9 cellular contexts compared by ENCODE assay signal in the genomic region with DNA sequence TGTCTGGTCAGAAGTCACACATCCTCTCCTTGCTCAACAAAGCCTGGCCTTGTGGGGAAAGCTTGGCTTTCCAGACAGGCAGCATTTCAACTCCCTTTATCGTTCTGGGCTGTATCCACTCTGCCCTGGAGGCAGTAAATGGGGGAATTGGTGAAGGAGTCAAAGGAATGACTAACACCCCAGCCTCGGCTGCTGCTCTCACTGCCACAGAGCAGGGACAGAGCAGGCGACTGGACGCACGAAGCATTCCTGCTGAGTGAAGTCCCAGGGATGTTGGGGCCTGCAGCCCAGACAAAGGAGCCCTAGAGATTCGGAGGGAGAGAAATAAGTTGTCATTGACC. TPM values are rescaled to one million over a fixed set of nuclear protein-coding genes. Genes with fewer than 3 reads are reported as not detected.
DNase-seq lines count a peak whose midpoint lies in the region; ATAC-seq and TF ChIP-seq lines count a peak whose summit lies in the region.
"Had no signal": no experiment of that assay in that cellular context is flagged by ENCODE, and none has a peak within 500 bp of the region (broad histone marks: within the 10 kb centered on the region; RNA-seq: fewer than 3 reads in every experiment).

No MANE protein-coding gene starts in this region.

- TF ChIP-seq CTCF in glutamatergic neuron (IDR thresholded peaks at IDR 0.05; ENCODE audit: partially characterized antibody, unreplicated experiment), result no peak

- H3K4me3 Mint-ChIP-seq in T-cell, result peak overlapping the region in 2 of 3 donors; percentile 66 to 79
- H3K4me3 Mint-ChIP-seq in glutamatergic neuron (ENCODE audit: unreplicated experiment), result peak overlapping the region; percentile 54

- intact Hi-C loops in Right ventricle myocardium inferior (cut with DNase I), result loop anchor here (2.0 kb wide), 1 partner anchor 351 kb away; no protein-coding TSS in a partner anchor
- intact Hi-C loops in left ventricle myocardium superior (cut with micrococcal nuclease), result loop anchor here (5.0 kb wide), 1 partner anchor 256 kb away; no protein-coding TSS in a partner anchor

- peaks cover 20 to 25% (median 24%) of the 10 kb centered on the region in 3 donors for H3K4me1 Mint-ChIP-seq in T-cell
- H3K4me1 Mint-ChIP-seq in glutamatergic neuron (ENCODE audit: low read depth, unreplicated experiment), result peaks cover 16% of the 10 kb centered on the region

- peak; percentile 30 for ATAC-seq in Right ventricle myocardium inferior
- no peak for ATAC-seq in left ventricle myocardium superior
- no peak for ATAC-seq in T-cell (replicated peaks in 1 of 4)

- peak overlapping the region; percentile 42 for H3K27ac ChIP-seq in substantia nigra (ENCODE audit: low read depth, low read length, poor library complexity, severe bottlenecking)

- POLR2A ChIA-PET in T-cell (lab: Charles Lee), result no interaction called here

- H3K27me3 Mint-ChIP-seq in T-cell (peaks cover 1 to 13% of the 10 kb centered on the region in 2 donors), glutamatergic neuron (ENCODE audit: unreplicated experiment) (peaks cover 15% of the 10 kb centered on the region)

- DNase-seq in Right ventricle myocardium inferior (ENCODE audit: missing footprints) (peak; percentile 30), left ventricle myocardium superior (no peak), T-cell (no peak), glutamatergic neuron (no peak), substantia nigra (lab: John Stamatoyannopoulos, UW) (peak in 1 of 49 donors; percentile 9), NCI-H1105 treated with DMSO at 0.1 percent for 48 hours (lab: John Stamatoyannopoulos, UW) (no peak)
- no peak for DNase-seq in activated CD4-positive, alpha-beta T cell treated with anti-CD3 and anti-CD28 coated beads for 48 hours
- no peak for DNase-seq in activated CD4-positive, alpha-beta T cell treated with anti-CD3 and anti-CD28 coated beads, Interleukin-2, amount 50 U/mL, for 4 hours
- DNase-seq: NCI-H146 had no signal

- H3K27ac Mint-ChIP-seq in T-cell, result peak overlapping the region in 1 of 2 donors; percentile 34
- H3K27ac Mint-ChIP-seq in glutamatergic neuron (ENCODE audit: unreplicated experiment), result no peak overlapping the region

- CTCF ChIA-PET in T-cell (lab: Charles Lee), result interaction anchor here in 1 of 2 donors (2.8 kb wide), 1 partner anchor 257 kb away, joined by 29 read pairs; no protein-coding TSS in a partner anchor

- H3K36me3 Mint-ChIP-seq in T-cell, result no peaks in the 10 kb centered on the region
- no peaks in the 10 kb centered on the region for H3K36me3 Mint-ChIP-seq in glutamatergic neuron (ENCODE audit: unreplicated experiment)

- H3K9me3 Mint-ChIP-seq in T-cell (no peaks in the 10 kb centered on the region), glutamatergic neuron (ENCODE audit: unreplicated experiment) (peaks cover 3% of the 10 kb centered on the region)

RNA-seq across cellular contexts. Expression of a gene that starts 52.7 kb away (rescaled TPM):
- total RNA-seq in Right ventricle myocardium inferior, result 18.2 TPM
- 15.2 TPM for total RNA-seq in left ventricle myocardium superior
- total RNA-seq in T-cell, result 1 to 10 TPM in 1 of 5 donors, under 1 TPM in 3, not detected in 1; 0.47 to 1.3 (median 0.89) TPM
- total RNA-seq in glutamatergic neuron (ENCODE audit: unreplicated experiment), result 0.37 TPM
